ENCODE assay signal across 13 cellular contexts in the genomic region with DNA sequence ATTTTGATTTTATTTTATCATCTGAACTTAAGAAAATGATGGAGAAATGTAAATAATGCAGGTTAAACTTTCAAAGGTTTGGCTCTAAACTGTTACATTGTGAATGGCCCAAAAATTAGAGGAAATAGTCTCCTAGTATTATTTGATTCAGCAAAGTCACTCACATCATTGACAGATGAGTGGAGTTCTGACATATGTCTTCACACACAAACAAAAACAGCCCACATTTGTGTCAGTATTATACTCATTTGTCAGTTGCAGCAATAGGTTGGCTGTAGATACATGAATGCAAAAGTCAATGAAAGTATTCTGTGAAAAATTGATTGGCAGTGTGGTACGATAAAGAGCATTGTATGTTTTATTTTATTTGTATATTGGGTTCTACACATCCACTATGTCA.
"Had no signal": no experiment of that assay in that cellular context is flagged by ENCODE, and none has a peak within 500 bp of the region (broad histone marks: within the 10 kb centered on the region; RNA-seq: fewer than 3 reads in every experiment).

No MANE protein-coding gene starts in this region.

- ATAC-seq: effector memory CD8-positive, alpha-beta T cell; esophagus mucosa; foreskin keratinocyte; gastrocnemius medialis; gastroesophageal sphincter; heart left ventricle; heart right ventricle had no signal

- H3K27ac ChIP-seq: colonic mucosa, coronary artery, dorsolateral prefrontal cortex, epithelial cell of prostate, esophagus muscularis mucosa, esophagus squamous epithelium, foreskin keratinocyte, gastrocnemius medialis, gastroesophageal sphincter, heart left ventricle, heart right ventricle had no signal

- H3K9me3 ChIP-seq: colonic mucosa, esophagus muscularis mucosa, esophagus squamous epithelium, gastrocnemius medialis, gastroesophageal sphincter, heart left ventricle, heart right ventricle had no signal

- H3K4me3 ChIP-seq: colonic mucosa, coronary artery, esophagus muscularis mucosa, esophagus squamous epithelium, gastrocnemius medialis, gastroesophageal sphincter, heart left ventricle, heart right ventricle had no signal

- H3K36me3 ChIP-seq: colonic mucosa, esophagus muscularis mucosa, esophagus squamous epithelium, gastrocnemius medialis, gastroesophageal sphincter, heart left ventricle, heart right ventricle had no signal

- H3K27me3 ChIP-seq: colonic mucosa, esophagus muscularis mucosa, esophagus squamous epithelium, foreskin keratinocyte, gastrocnemius medialis, gastroesophageal sphincter, heart left ventricle, heart right ventricle had no signal
